9 cellular contexts compared by ENCODE assay signal in the genomic region with DNA sequence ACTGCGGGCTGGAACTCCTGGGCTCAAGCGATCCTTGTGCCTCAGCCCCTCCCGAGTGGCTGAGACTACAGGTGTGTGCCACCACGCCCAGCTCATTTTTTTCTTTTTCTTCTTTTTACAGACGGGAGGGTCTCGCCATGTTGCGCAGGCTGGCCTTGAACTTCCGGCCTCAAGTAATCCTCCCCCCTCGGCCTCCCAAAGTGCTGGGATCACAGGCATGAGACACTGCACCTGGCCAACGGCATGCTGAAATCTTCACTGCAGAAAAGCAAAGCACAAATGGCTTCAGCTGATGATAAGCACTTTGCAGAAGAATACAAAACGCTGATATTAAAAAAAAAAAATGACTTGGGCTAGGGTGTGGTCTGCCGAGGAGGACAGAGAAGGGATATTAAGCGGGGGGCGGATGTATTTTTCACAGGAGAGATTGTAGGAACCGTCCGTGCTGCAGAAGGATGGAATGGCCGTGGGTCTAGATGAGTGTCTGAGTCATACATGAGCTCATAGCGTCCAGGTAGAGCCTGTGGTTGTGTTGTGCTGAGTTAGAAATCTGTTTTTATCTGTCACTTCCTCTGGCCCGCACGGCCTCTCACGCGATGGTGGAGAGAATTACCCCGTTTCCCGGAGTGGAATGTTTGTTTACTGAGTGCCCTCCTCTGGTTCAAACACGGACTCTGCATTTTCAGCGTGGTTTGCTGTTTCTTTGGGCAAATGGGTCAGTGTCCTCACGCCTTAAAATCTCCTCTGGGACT. TPM values are rescaled to one million over a fixed set of nuclear protein-coding genes. Genes with fewer than 3 reads are reported as not detected.
DNase-seq lines count a peak whose midpoint lies in the region; ATAC-seq, FAIRE-seq and TF ChIP-seq lines count a peak whose summit lies in the region.
"Had no signal": no experiment of that assay in that cellular context is flagged by ENCODE, and none has a peak within 500 bp of the region (broad histone marks: within the 10 kb centered on the region; RNA-seq: fewer than 3 reads in every experiment).

No MANE protein-coding gene starts in this region.

- no peak overlapping the region for H3K4me3 ChIP-seq in SU-DHL-6 (ENCODE audit: insufficient read depth, low read length, poor library complexity, severe bottlenecking)
- H3K4me3 ChIP-seq in bronchial epithelial cell (ENCODE audit: low read depth, low read length), result no peak overlapping the region
- no peak overlapping the region for H3K4me3 ChIP-seq in BE2C (ENCODE audit: low read depth, low read length)

- H3K36me3 ChIP-seq in SU-DHL-6 (ENCODE audit: low read length) (no peaks in the 10 kb centered on the region), bronchial epithelial cell (ENCODE audit: control insufficient read depth, insufficient read depth, low read length) (no peaks in the 10 kb centered on the region), BE2C (no peaks in the 10 kb centered on the region)

- TF ChIP-seq CTCF in SU-DHL-6 (IDR thresholded peaks at IDR 0.05; ENCODE audit: insufficient read depth, low read length, poor library complexity, severe bottlenecking) (no peak), bronchial epithelial cell (IDR thresholded peaks at IDR 0.05; ENCODE audit: insufficient read depth, low read length, severe bottlenecking) (no peak), BE2C (IDR thresholded peaks at IDR 0.05; ENCODE audit: low read depth, low read length) (no peak)

- H2AFZ ChIP-seq in SU-DHL-6 (ENCODE audit: low read depth, low read length, severe bottlenecking), result peak overlapping the region; percentile 71
- H2AFZ ChIP-seq: parathyroid adenoma had no signal

- H3K27ac ChIP-seq in SU-DHL-6 (ENCODE audit: low read depth, low read length), result peak overlapping the region; percentile 74
- H3K27ac ChIP-seq: parathyroid adenoma had no signal

- no peaks in the 10 kb centered on the region for H4K20me1 ChIP-seq in SU-DHL-6 (ENCODE audit: low read depth, low read length)

- no peaks in the 10 kb centered on the region for H3K4me1 ChIP-seq in BE2C
- H3K4me1 ChIP-seq: parathyroid adenoma had no signal

- FAIRE-seq in bronchial epithelial cell (lab: Jason Lieb, UNC), result no peak

- no peaks in the 10 kb centered on the region for H3K9me2 ChIP-seq in SU-DHL-6 (replicated peaks; ENCODE audit: insufficient read depth, low read length)

- H3K79me2 ChIP-seq in SU-DHL-6 (ENCODE audit: insufficient read depth, low read length), result no peaks in the 10 kb centered on the region
- H3K79me2 ChIP-seq: parathyroid adenoma had no signal

- H3K9me3 ChIP-seq in SU-DHL-6 (ENCODE audit: insufficient read depth, low read length) (no peaks in the 10 kb centered on the region), BE2C (no peaks in the 10 kb centered on the region)

- peak; percentile 60 for DNase-seq in NK-92 treated with Interleukin-12 subunit alpha and Interleukin-12 subunit beta, amount 100 ng/mL, for 24 hours (lab: John Stamatoyannopoulos, UW)
- DNase-seq in NK-92 (lab: John Stamatoyannopoulos, UW; ENCODE audit: unreplicated experiment) (no peak), bronchial epithelial cell (ENCODE audit: low read depth) (peak; percentile 70), nucleus accumbens (lab: John Stamatoyannopoulos, UW) (no peak), BE2C (no peak)
- DNase-seq in stimulated activated CD8-positive, alpha-beta memory T cell treated with anti-CD3 and anti-CD28 coated beads, Interleukin-7, amount 100 ng/mL, for 48 hours (ENCODE audit: extremely low read depth in 1 of 2, low read depth in 1 of 2), result peak; percentile 30 to 62

- H3K27me3 ChIP-seq in SU-DHL-6 (ENCODE audit: low read length), result no peaks in the 10 kb centered on the region
- no peaks in the 10 kb centered on the region for H3K27me3 ChIP-seq in bronchial epithelial cell (ENCODE audit: control insufficient read depth, insufficient read depth, low read length)
- no peaks in the 10 kb centered on the region for H3K27me3 ChIP-seq in BE2C

- peaks cover 14% of the 10 kb centered on the region for H3F3A ChIP-seq in SU-DHL-6 (ENCODE audit: insufficient read depth)

- peak; percentile 45 for ATAC-seq in HG03159 (IDR thresholded peaks at IDR 0.05; ENCODE audit: unreplicated experiment)

- peak overlapping the region; percentile 31; the same call in 1 of the 2 replicates for H3K9ac ChIP-seq in SU-DHL-6 (ENCODE audit: low read length)
- H3K9ac ChIP-seq: parathyroid adenoma had no signal

- peak overlapping the region; percentile 58 for H3K4me2 ChIP-seq in SU-DHL-6 (ENCODE audit: low read depth, low read length, poor library complexity, severe bottlenecking)

RNA-seq across cellular contexts. Expression of gene AKAP17A, which starts 8.5 kb away (rescaled TPM):
- 22.6 and 27.1 TPM in 2 replicates for total RNA-seq in bronchial epithelial cell
- polyA plus RNA-seq in BE2C (2012; ENCODE audit: insufficient read depth, insufficient read length, low read depth), result 83.8 TPM

RNA-seq across cellular contexts. Expression of gene ASMT, which starts 32.0 kb away (rescaled TPM):
- under 0.01 and 0.13 TPM in 2 replicates for total RNA-seq in bronchial epithelial cell
- not detected for polyA plus RNA-seq in BE2C (2012; ENCODE audit: insufficient read depth, insufficient read length, low read depth)

RNA-seq across cellular contexts. Expression of gene P2RY8, which starts 45.9 kb away (rescaled TPM):
- not detected in 2 replicates for total RNA-seq in bronchial epithelial cell
- not detected for polyA plus RNA-seq in BE2C (2012; ENCODE audit: insufficient read depth, insufficient read length, low read depth)

Comparison
In these comparisons a context has a peak if more than half of its experiments do, and no peak if none do; other contexts are left out.
1. DNase-seq: peak in NK-92 treated with Interleukin-12 subunit alpha and Interleukin-12 subunit beta, amount 100 ng/mL, for 24 hours (single experiment), bronchial epithelial cell (single experiment) and stimulated activated CD8-positive, alpha-beta memory T cell treated with anti-CD3 and anti-CD28 coated beads, Interleukin-7, amount 100 ng/mL, for 48 hours (2 of 2); none in NK-92 (single experiment), nucleus accumbens (0 of 56) and BE2C (single experiment).